ENCODE assay signal across 8 cellular contexts in genomic region chr6:99334526-99335127, GRCh38. TPM values are rescaled to one million over a fixed set of nuclear protein-coding genes. Genes with fewer than 3 reads are reported as not detected.
DNase-seq lines count a peak whose midpoint lies in the region; ATAC-seq and TF ChIP-seq lines count a peak whose summit lies in the region.

No MANE protein-coding gene starts in this region.

- DNase-seq in cardiac muscle cell (ENCODE audit: low read depth in 1 of 2, low spot score in 1 of 2) (peak; percentile 57 to 67), right atrium auricular region (ENCODE audit: low spot score) (no peak), Karpas-422 (peak; percentile 82), fibroblast of lung (ENCODE audit: low read depth in 2 of 2) (peak; percentile 43 to 71), putamen (ENCODE audit: low spot score) (peak; percentile 38)

- no peaks in the 10 kb centered on the region for H3K36me3 ChIP-seq in cardiac muscle cell
- H3K36me3 ChIP-seq in right atrium auricular region: no peaks in the 10 kb centered on the region
- H3K36me3 ChIP-seq in Karpas-422 (ENCODE audit: insufficient read depth, low read length): no peaks in the 10 kb centered on the region
- no peaks in the 10 kb centered on the region for H3K36me3 ChIP-seq in fibroblast of lung (ENCODE audit: control insufficient read depth, insufficient read depth, low read length)

- peak overlapping the region; percentile 45; the same call in 1 of the 2 replicates for H2AFZ ChIP-seq in Karpas-422 (ENCODE audit: low read length)
- no peak overlapping the region for H2AFZ ChIP-seq in fibroblast of lung (ENCODE audit: low read length)

- H3K4me1 ChIP-seq in cardiac muscle cell (ENCODE audit: low read depth) (no peaks in the 10 kb centered on the region), right atrium auricular region (no peaks in the 10 kb centered on the region), Karpas-422 (ENCODE audit: low read length) (peaks cover 16% of the 10 kb centered on the region), fibroblast of lung (ENCODE audit: control insufficient read depth, extremely low read depth, insufficient read depth, low read length) (no peaks in the 10 kb centered on the region)

- H3K27ac ChIP-seq in cardiac muscle cell (no peak overlapping the region), right atrium auricular region (no peak overlapping the region), Karpas-422 (ENCODE audit: low read length) (no peak overlapping the region), fibroblast of lung (ENCODE audit: insufficient read depth, low read length) (no peak overlapping the region)

- peak; percentile 64 for TF ChIP-seq CTCF in cardiac muscle cell (IDR thresholded peaks at IDR 0.05; ENCODE audit: low read depth, low read length)
- peak in 1 of 2 donors; percentile 55 for TF ChIP-seq CTCF in right atrium auricular region (IDR thresholded peaks at IDR 0.05)
- TF ChIP-seq CTCF in fibroblast of lung (conservative IDR thresholded peaks at IDR 0.05 in 1 of 2, IDR thresholded peaks at IDR 0.05 in 1 of 2; ENCODE audit: low read depth in 1 of 2, low read length in 2 of 2): peak; percentile 66 to 74

- H3K9me3 ChIP-seq in cardiac muscle cell (ENCODE audit: low read depth): no peaks in the 10 kb centered on the region
- no peaks in the 10 kb centered on the region for H3K9me3 ChIP-seq in right atrium auricular region
- no peaks in the 10 kb centered on the region for H3K9me3 ChIP-seq in Karpas-422 (ENCODE audit: low read length)
- no peaks in the 10 kb centered on the region for H3K9me3 ChIP-seq in fibroblast of lung (ENCODE audit: control insufficient read depth, insufficient read depth, low read depth, low read length)

- no peaks in the 10 kb centered on the region for H3K79me2 ChIP-seq in Karpas-422 (ENCODE audit: low read length)
- H3K79me2 ChIP-seq in fibroblast of lung (ENCODE audit: control insufficient read depth, insufficient read depth, low read length): no peaks in the 10 kb centered on the region

- ATAC-seq in GM21576 (IDR thresholded peaks at IDR 0.05; ENCODE audit: unreplicated experiment): peak; percentile 36
- ATAC-seq in SK-N-SH treated with all-trans-retinoic acid at 6 μM for 48 hours: peak; percentile 89
- ATAC-seq in GM21825 (IDR thresholded peaks at IDR 0.05; ENCODE audit: unreplicated experiment): no peak

- H4K20me1 ChIP-seq in Karpas-422 (ENCODE audit: insufficient read depth, low read depth, low read length) (no peaks in the 10 kb centered on the region), fibroblast of lung (ENCODE audit: control insufficient read depth, extremely low read depth, insufficient read depth, low read length) (no peaks in the 10 kb centered on the region)

- H3K27me3 ChIP-seq in cardiac muscle cell: no peaks in the 10 kb centered on the region
- no peaks in the 10 kb centered on the region for H3K27me3 ChIP-seq in right atrium auricular region
- no peaks in the 10 kb centered on the region for H3K27me3 ChIP-seq in Karpas-422 (ENCODE audit: low read length)
- no peaks in the 10 kb centered on the region for H3K27me3 ChIP-seq in fibroblast of lung (ENCODE audit: control insufficient read depth, insufficient read depth, low read length)

- H3K4me3 ChIP-seq in cardiac muscle cell: no peak overlapping the region
- no peak overlapping the region for H3K4me3 ChIP-seq in right atrium auricular region
- no peak overlapping the region; the same call in 1 of the 2 replicates for H3K4me3 ChIP-seq in Karpas-422 (ENCODE audit: low read length)
- no peak overlapping the region for H3K4me3 ChIP-seq in fibroblast of lung (replicated peaks in 1 of 4; ENCODE audit: control extremely low read depth in 1 of 4, insufficient read depth in 1 of 4, low read depth in 3 of 4, low read length in 4 of 4)

- H3K9me2 ChIP-seq in Karpas-422 (replicated peaks; ENCODE audit: insufficient read depth, low read length): no peaks in the 10 kb centered on the region

- H3K4me2 ChIP-seq in Karpas-422 (ENCODE audit: low read depth, low read length, poor library complexity, severe bottlenecking) (peak overlapping the region; percentile 41), fibroblast of lung (ENCODE audit: extremely low read depth, insufficient read depth, low read length) (no peak overlapping the region)

- H3K9ac ChIP-seq in Karpas-422 (ENCODE audit: low read length): 0 out of 2 replicates have a peak overlapping the region, but pooled peaks have one; percentile 25
- no peak overlapping the region for H3K9ac ChIP-seq in fibroblast of lung (ENCODE audit: insufficient read depth, low read length)

TF ChIP-seq in SK-N-SH treated with all-trans-retinoic acid at 6 μM for 48 hours, 23 proteins besides CTCF, POLR2A, EP300 and RAD21:
- TF ChIP-seq TCF4 (CRISPR knock-in tag; IDR thresholded peaks at IDR 0.05; ENCODE audit: borderline replicate concordance): no peak
- no peak for TF ChIP-seq ZFP30 (CRISPR knock-in tag; IDR thresholded peaks at IDR 0.05)
- TF ChIP-seq RARB (CRISPR knock-in tag; IDR thresholded peaks at IDR 0.05): no peak
- TF ChIP-seq SNAI2 (CRISPR knock-in tag; IDR thresholded peaks at IDR 0.05): no peak
- no peak for TF ChIP-seq PATZ1 (CRISPR knock-in tag; IDR thresholded peaks at IDR 0.05; ENCODE audit: borderline replicate concordance)
- TF ChIP-seq ZNF565 (CRISPR knock-in tag; conservative IDR thresholded peaks at IDR 0.05; ENCODE audit: low read depth): no peak

RNA-seq across cellular contexts. Expression of gene FAXC, which starts 14.8 kb away (rescaled TPM):
- total RNA-seq in cardiac muscle cell (0.14 and 0.30 TPM in 2 replicates), right atrium auricular region (under 1 TPM in 1 of 2 donors, not detected in 1; 0.16 TPM), fibroblast of lung (0.17 and 0.51 TPM in 2 replicates)
- polyA plus RNA-seq in cardiac muscle cell (2.7 and 4.1 TPM in 2 replicates), fibroblast of lung (2.7 and 3.1 TPM in 2 replicates)
- not detected in 2 replicates for total RNA-seq in Karpas-422 (2014; rRNA removed; shearing (Covaris generic); ENCODE audit: low replicate concordance)
- 1.7 and 1.9 TPM in 2 replicates for polyA plus RNA-seq in fibroblast of lung (2012)
- polyA minus RNA-seq in fibroblast of lung (ENCODE audit: low replicate concordance): not detected in 2 replicates

RNA-seq across cellular contexts. Expression of gene COQ3, which starts 59.4 kb away (rescaled TPM):
- total RNA-seq in cardiac muscle cell (4.6 and 5.1 TPM in 2 replicates), right atrium auricular region (10 to 100 TPM in 1 of 2 donors, 1 to 10 TPM in 1; 8.8 to 15.1 TPM), fibroblast of lung (4.6 and 5.3 TPM in 2 replicates)
- polyA plus RNA-seq in cardiac muscle cell (14.8 and 15.4 TPM in 2 replicates), fibroblast of lung (13.3 and 16.5 TPM in 2 replicates)
- total RNA-seq in Karpas-422 (2014; rRNA removed; shearing (Covaris generic); ENCODE audit: low replicate concordance): 13.1 and 14.4 TPM in 2 replicates
- polyA plus RNA-seq in fibroblast of lung (2012): 10.9 and 13.9 TPM in 2 replicates
- polyA minus RNA-seq in fibroblast of lung (ENCODE audit: low replicate concordance): 1.1 TPM in 1 of 2 replicates, not detected in the other
